In genomic region chr21:42990251-42990650, GRCh38 we compare ENCODE assay signal across 26 cellular contexts. TPM values are rescaled to one million over a fixed set of nuclear protein-coding genes. Genes with fewer than 3 reads are reported as not detected.
A peak's percentile ranks its signal among the peaks of the same experiment; 100 is the strongest.
DNase-seq lines count a peak whose midpoint lies in the region; ATAC-seq and TF ChIP-seq lines count a peak whose summit lies in the region.
"Had no signal": no experiment of that assay in that cellular context is flagged by ENCODE, and none has a peak within 500 bp of the region (broad histone marks: within the 10 kb centered on the region; RNA-seq: fewer than 3 reads in every experiment).

No MANE protein-coding gene starts in this region.

- H3K9me3 Mint-ChIP-seq in CD8-positive, alpha-beta T cell, result no peaks in the 10 kb centered on the region
- H3K9me3 Mint-ChIP-seq in activated CD8-positive, alpha-beta T cell treated with anti-CD3 and anti-CD28 coated beads, Interleukin-2, amount 10 ng/mL, durations not matched to agents 7 days and 5 days (ENCODE audit: insufficient read depth), result no peaks in the 10 kb centered on the region
- H3K9me3 Mint-ChIP-seq in nephron (no peaks in the 10 kb centered on the region), T-cell (no peaks in the 10 kb centered on the region)
- H3K9me3 Mint-ChIP-seq: neural crest cell had no signal

- H3K27ac Mint-ChIP-seq in CD8-positive, alpha-beta T cell, result peak overlapping the region; percentile 63
- H3K27ac Mint-ChIP-seq in activated CD8-positive, alpha-beta T cell treated with anti-CD3 and anti-CD28 coated beads, Interleukin-2, amount 10 ng/mL, durations not matched to agents 7 days and 5 days, result peak overlapping the region; percentile 54
- H3K27ac Mint-ChIP-seq in nephron, result peak overlapping the region in 2 of 3 experiments; percentile 7 to 12
- peak overlapping the region in 1 of 2 donors; percentile 64 for H3K27ac Mint-ChIP-seq in T-cell
- H3K27ac Mint-ChIP-seq: CD14-positive monocyte had no signal

- no peaks in the 10 kb centered on the region for H3K36me3 ChIP-seq in CD8-positive, alpha-beta T cell (ENCODE audit: insufficient read depth, low read length)
- H3K36me3 ChIP-seq in Loucy (ENCODE audit: insufficient read depth, low read length), result no peaks in the 10 kb centered on the region; the same call in 1 of the 2 replicates
- H3K36me3 ChIP-seq: pancreas, right atrium auricular region had no signal

- CTCF ChIA-PET in CD8-positive, alpha-beta T cell (lab: Charles Lee), result interaction anchor here (0.8 kb wide), 1 partner anchor 15 kb away, joined by 3 read pairs; no protein-coding TSS in a partner anchor
- CTCF ChIA-PET in activated CD8-positive, alpha-beta T cell treated with anti-CD3 and anti-CD28 coated beads, Interleukin-2, amount 10 ng/mL, durations not matched to agents 7 days and 5 days (lab: Charles Lee), result no interaction called here
- CTCF ChIA-PET in T-cell (lab: Charles Lee), result interaction anchor here in 1 of 2 donors (0.6 kb wide), 1 partner anchor 47 kb away, joined by 3 read pairs; no protein-coding TSS in a partner anchor

- H3K4me2 ChIP-seq in Loucy (ENCODE audit: low read depth, low read length, poor library complexity, severe bottlenecking), result peak overlapping the region; percentile 58

- H3K4me1 ChIP-seq in CD8-positive, alpha-beta T cell (ENCODE audit: insufficient read depth, low read length), result peaks cover 6% of the 10 kb centered on the region
- H3K4me1 ChIP-seq in Loucy (ENCODE audit: insufficient read depth, low read length, poor library complexity, severe bottlenecking), result peaks cover 34% of the 10 kb centered on the region
- H3K4me1 ChIP-seq: pancreas had no signal

- H3F3A ChIP-seq in Loucy (ENCODE audit: low read depth), result no peaks in the 10 kb centered on the region

- TF ChIP-seq CTCF in CD8-positive, alpha-beta T cell (IDR thresholded peaks at IDR 0.05), result no peak
- no peak for TF ChIP-seq CTCF in Loucy (conservative IDR thresholded peaks at IDR 0.05; ENCODE audit: low read length)
- TF ChIP-seq CTCF in nephron (IDR thresholded peaks at IDR 0.05; ENCODE audit: unreplicated experiment in 3 of 3), result no peak

- no peaks in the 10 kb centered on the region for H4K20me1 ChIP-seq in Loucy (ENCODE audit: insufficient read depth, low read length, poor library complexity, severe bottlenecking)

- DNase-seq in CD8-positive, alpha-beta T cell, result no peak
- DNase-seq in activated CD8-positive, alpha-beta T cell treated with anti-CD3 and anti-CD28 coated beads, Interleukin-2, amount 10 ng/mL, durations not matched to agents 7 days and 5 days, result no peak
- DNase-seq in T-cell, result no peak
- no peak for DNase-seq in head of caudate nucleus
- DNase-seq: activated CD4-positive, alpha-beta T cell treated with anti-CD3 and anti-CD28 coated beads, Interleukin-2, amount 50 U/mL, for 48 hours; activated T-cell treated with anti-CD3 and anti-CD28 coated beads for 4 hours; amygdala; glutamatergic neuron; Kasumi-1; mucosa of descending colon; NCI-H187; NCI-H2171 treated with DMSO at 0.1 percent for 48 hours; NCI-H524; pancreas; Right ventricle myocardium superior; stimulated activated CD4-positive, alpha-beta T cell treated with anti-CD3 and anti-CD28 coated beads, Interleukin-12 subunit alpha, Interleukin-12 subunit beta, amount 100 ng/mL, for 4 hours; stimulated activated CD4-positive, alpha-beta T cell treated with anti-CD3 and anti-CD28 coated beads, Interleukin-4, amount 100 ng/mL, for 1 hour; T1000; upper lobe of left lung had no signal

- intact Hi-C loops in CD8-positive, alpha-beta T cell (cut with DNase I, micrococcal nuclease), result loop anchor here in 1 of 2 experiments (5.0 to 10.0 kb wide), 2 partner anchors 38 to 945 kb away; no protein-coding TSS in a partner anchor
- intact Hi-C loops in head of caudate nucleus (cut with DNase I), result no loop called here

- no peaks in the 10 kb centered on the region for H3K27me3 Mint-ChIP-seq in CD8-positive, alpha-beta T cell (ENCODE audit: low read depth)
- no peaks in the 10 kb centered on the region for H3K27me3 Mint-ChIP-seq in activated CD8-positive, alpha-beta T cell treated with anti-CD3 and anti-CD28 coated beads, Interleukin-2, amount 10 ng/mL, durations not matched to agents 7 days and 5 days (ENCODE audit: low read depth)
- H3K27me3 Mint-ChIP-seq in nephron (ENCODE audit: low read depth) (no peaks in the 10 kb centered on the region), T-cell (no peaks in the 10 kb centered on the region)

- H3K4me3 Mint-ChIP-seq in CD8-positive, alpha-beta T cell, result no peak overlapping the region
- no peak overlapping the region for H3K4me3 Mint-ChIP-seq in activated CD8-positive, alpha-beta T cell treated with anti-CD3 and anti-CD28 coated beads, Interleukin-2, amount 10 ng/mL, durations not matched to agents 7 days and 5 days
- H3K4me3 Mint-ChIP-seq in nephron (no peak overlapping the region), T-cell (no peak overlapping the region)
- H3K4me3 Mint-ChIP-seq: CD14-positive monocyte, neural crest cell had no signal

- H3K27ac ChIP-seq in CD8-positive, alpha-beta T cell (ENCODE audit: low read depth, low read length), result no peak overlapping the region
- H3K27ac ChIP-seq: pancreas, right atrium auricular region, upper lobe of left lung had no signal

- H3K27me3 ChIP-seq in CD8-positive, alpha-beta T cell (ENCODE audit: insufficient read depth, low read length), result no peaks in the 10 kb centered on the region
- H3K27me3 ChIP-seq in Loucy (ENCODE audit: insufficient read depth, low read length, poor library complexity, severe bottlenecking), result no peaks in the 10 kb centered on the region
- H3K27me3 ChIP-seq: pancreas, right atrium auricular region, upper lobe of left lung had no signal

- H3K4me1 Mint-ChIP-seq in CD8-positive, alpha-beta T cell (ENCODE audit: low read depth), result peaks cover 17% of the 10 kb centered on the region
- H3K4me1 Mint-ChIP-seq in activated CD8-positive, alpha-beta T cell treated with anti-CD3 and anti-CD28 coated beads, Interleukin-2, amount 10 ng/mL, durations not matched to agents 7 days and 5 days (ENCODE audit: low read depth), result peaks cover 29% of the 10 kb centered on the region
- H3K4me1 Mint-ChIP-seq in nephron (peaks cover 19% of the 10 kb centered on the region), T-cell (peaks cover 10 to 21% (median 20%) of the 10 kb centered on the region in 3 donors)

- POLR2A ChIA-PET in CD8-positive, alpha-beta T cell (lab: Charles Lee), result no interaction called here
- POLR2A ChIA-PET in activated CD8-positive, alpha-beta T cell treated with anti-CD3 and anti-CD28 coated beads, Interleukin-2, amount 10 ng/mL, durations not matched to agents 7 days and 5 days (lab: Charles Lee), result no interaction called here
- POLR2A ChIA-PET in T-cell (lab: Charles Lee), result no interaction called here

- H3K9me2 ChIP-seq in Loucy (replicated peaks; ENCODE audit: low read depth, low read length), result no peaks in the 10 kb centered on the region

- H2AFZ ChIP-seq in Loucy (ENCODE audit: low read length), result no peak overlapping the region

- ATAC-seq in CD8-positive, alpha-beta T cell, result no peak
- no peak for ATAC-seq in activated CD8-positive, alpha-beta T cell treated with anti-CD3 and anti-CD28 coated beads, Interleukin-2, amount 10 ng/mL, durations not matched to agents 7 days and 5 days
- ATAC-seq in HG02571 (IDR thresholded peaks at IDR 0.05; ENCODE audit: unreplicated experiment), result no peak
- ATAC-seq in T-cell (replicated peaks in 1 of 4), result no peak
- ATAC-seq: HCT116, mucosa of descending colon, pancreas had no signal

- no peaks in the 10 kb centered on the region for H3K9me3 ChIP-seq in CD8-positive, alpha-beta T cell (ENCODE audit: low read length)
- H3K9me3 ChIP-seq in Loucy (ENCODE audit: insufficient read depth, low read depth, low read length), result no peaks in the 10 kb centered on the region
- H3K9me3 ChIP-seq: mucosa of descending colon, pancreas, right atrium auricular region, upper lobe of left lung had no signal

- peaks cover 41% of the 10 kb centered on the region for H3K79me2 ChIP-seq in Loucy (ENCODE audit: insufficient read depth, low read length)

- H3K36me3 Mint-ChIP-seq in CD8-positive, alpha-beta T cell, result peaks cover 12% of the 10 kb centered on the region
- H3K36me3 Mint-ChIP-seq in activated CD8-positive, alpha-beta T cell treated with anti-CD3 and anti-CD28 coated beads, Interleukin-2, amount 10 ng/mL, durations not matched to agents 7 days and 5 days (ENCODE audit: low read depth), result peaks cover 3% of the 10 kb centered on the region
- no peaks in the 10 kb centered on the region for H3K36me3 Mint-ChIP-seq in nephron (ENCODE audit: low read depth)
- H3K36me3 Mint-ChIP-seq in T-cell, result no peaks in the 10 kb centered on the region

- H3K9ac ChIP-seq in Loucy (ENCODE audit: low read depth, low read length, poor library complexity, severe bottlenecking), result peak overlapping the region; percentile 32

- H3K4me3 ChIP-seq in CD8-positive, alpha-beta T cell (ENCODE audit: low read depth, low read length), result no peak overlapping the region
- H3K4me3 ChIP-seq in Loucy (ENCODE audit: low read length, poor library complexity, severe bottlenecking), result no peak overlapping the region
- H3K4me3 ChIP-seq: mucosa of descending colon, pancreas, right atrium auricular region, upper lobe of left lung had no signal

RNA-seq across cellular contexts. Expression of gene PKNOX1, which starts 15.9 kb away (rescaled TPM):
- total RNA-seq in CD8-positive, alpha-beta T cell, result 10 to 100 TPM; 10.3 to 11.1 TPM
- 10 to 100 TPM; 23.9 to 25.3 TPM for total RNA-seq in activated CD8-positive, alpha-beta T cell treated with anti-CD3 and anti-CD28 coated beads, Interleukin-2, amount 10 ng/mL, durations not matched to agents 7 days and 5 days
- 10 to 100 TPM; 14.4 to 21.7 (median 18.6) TPM for total RNA-seq in T-cell
